Comparison of ENCODE assay signal across 24 cellular contexts in genomic region chr10:11300563-11300962, GRCh38.
"Had no signal": no experiment of that assay in that cellular context is flagged by ENCODE, and none has a peak within 500 bp of the region (broad histone marks: within the 10 kb centered on the region; RNA-seq: fewer than 3 reads in every experiment).

No MANE protein-coding gene starts in this region.

- H3K27me3 ChIP-seq: breast epithelium, right atrium auricular region, upper lobe of left lung, vagina had no signal

- H3K36me3 ChIP-seq: breast epithelium, vagina had no signal

- H3K27me3 Mint-ChIP-seq: central memory CD8-positive, alpha-beta T cell; stimulated activated naive CD8-positive, alpha-beta T cell treated with anti-CD3 and anti-CD28 coated beads, Interleukin-15, Interleukin-2, amounts not matched to agents 100 ng/mL and 50 ng/mL, for 24 hours had no signal

- H3K9me3 ChIP-seq: breast epithelium, left ventricle myocardium inferior, right atrium auricular region, upper lobe of left lung, vagina had no signal

- H3K27ac Mint-ChIP-seq: stimulated activated naive CD8-positive, alpha-beta T cell treated with anti-CD3 and anti-CD28 coated beads, Interleukin-15, Interleukin-2, amounts not matched to agents 100 ng/mL and 50 ng/mL, for 24 hours had no signal

- H3K27ac ChIP-seq: breast epithelium, left ventricle myocardium inferior, parathyroid adenoma, right atrium auricular region, upper lobe of left lung, vagina, VCaP had no signal

- H3K4me3 ChIP-seq: breast epithelium, left ventricle myocardium inferior, lung, right atrium auricular region, upper lobe of left lung, vagina had no signal

- DNase-seq: activated CD4-positive, alpha-beta T cell treated with anti-CD3 and anti-CD28 coated beads for 4 hours; activated CD4-positive, alpha-beta T cell treated with anti-CD3 and anti-CD28 coated beads, Interleukin-2, amount 50 U/mL, for 4 hours; activated CD8-positive, alpha-beta memory T cell treated with anti-CD3 and anti-CD28 coated beads, Interleukin-2, amount 50 U/mL, for 4 hours; activated effector memory CD4-positive, alpha-beta T cell treated with Interleukin-2 at 50 U/mL for 16 hours; activated naive CD4-positive, alpha-beta T cell treated with Interleukin-2 at 50 U/mL for 16 hours; activated T-cell treated with anti-CD3 and anti-CD28 coated beads, Interleukin-2, amount 50 U/mL, for 48 hours; amygdala; dermis blood vessel endothelial cell; effector CD4-positive, alpha-beta T cell; left ventricle myocardium inferior; mesendoderm; nucleus accumbens; stimulated activated CD4-positive, alpha-beta T cell treated with anti-CD3 and anti-CD28 coated beads, Interleukin-15, amount 100 ng/mL, for 24 hours; T-helper 1 cell; T-helper 9 cell; upper lobe of left lung had no signal

- H3K4me3 Mint-ChIP-seq: central memory CD8-positive, alpha-beta T cell; stimulated activated naive CD8-positive, alpha-beta T cell treated with anti-CD3 and anti-CD28 coated beads, Interleukin-15, Interleukin-2, amounts not matched to agents 100 ng/mL and 50 ng/mL, for 24 hours had no signal

- H3K9me3 Mint-ChIP-seq: central memory CD8-positive, alpha-beta T cell had no signal

- H3K4me1 ChIP-seq: breast epithelium, left ventricle myocardium inferior, parathyroid adenoma, right atrium auricular region, upper lobe of left lung, vagina had no signal
